Comparison of ENCODE assay signal across 15 cellular contexts in the genomic region with DNA sequence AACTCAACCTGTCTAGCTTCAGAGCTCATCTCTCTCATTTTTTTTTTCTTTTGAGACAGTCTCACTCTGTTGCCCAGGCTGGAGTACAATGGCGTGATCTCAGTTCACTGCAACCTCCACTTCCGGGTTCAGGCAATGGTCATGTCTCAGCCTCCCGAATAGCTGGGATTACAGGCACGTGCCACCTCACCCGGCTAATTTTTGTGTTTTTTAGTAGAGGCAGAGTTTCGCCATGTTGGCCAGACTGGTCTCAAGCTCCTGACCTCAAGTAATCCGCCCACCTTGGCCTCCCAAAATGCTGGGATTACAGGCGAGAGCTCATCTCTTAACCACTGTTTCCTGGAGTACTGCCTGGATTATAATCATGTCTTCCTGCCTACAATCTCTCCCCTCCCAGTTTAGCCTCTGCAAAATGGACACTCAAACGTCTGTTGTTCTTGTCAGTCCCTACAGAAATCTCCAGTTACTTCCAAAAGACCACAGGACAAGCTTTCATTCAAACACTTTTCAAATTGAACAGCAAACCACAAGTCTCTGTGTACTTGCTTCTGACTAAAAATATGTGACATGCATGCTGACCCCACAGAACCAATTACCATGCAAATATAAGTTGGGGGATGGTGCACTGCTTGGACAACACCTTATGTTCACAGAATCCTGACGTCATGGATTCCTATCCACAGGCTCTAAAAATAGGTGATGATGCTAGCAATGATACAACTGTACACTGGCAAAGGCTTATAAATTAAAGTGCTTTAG.
DNase-seq lines count a peak whose midpoint lies in the region; ATAC-seq and TF ChIP-seq lines count a peak whose summit lies in the region.
"Had no signal": no experiment of that assay in that cellular context is flagged by ENCODE, and none has a peak within 500 bp of the region (broad histone marks: within the 10 kb centered on the region; RNA-seq: fewer than 3 reads in every experiment).

No MANE protein-coding gene starts in this region.

- ATAC-seq in GM19043 (IDR thresholded peaks at IDR 0.05; ENCODE audit: low read depth, unreplicated experiment) (peak; percentile 40), HG03575 (IDR thresholded peaks at IDR 0.05; ENCODE audit: extremely low read depth, insufficient number of reproducible peaks, low FRiP score, unreplicated experiment) (peak; percentile 28), HG03196 (IDR thresholded peaks at IDR 0.05; ENCODE audit: unreplicated experiment) (no peak)
- ATAC-seq: right cardiac atrium had no signal

- H3K4me3 Mint-ChIP-seq in Calu3 (ENCODE audit: low read depth, unreplicated experiment), result peak overlapping the region; percentile 42

- H3K27me3 Mint-ChIP-seq in Calu3 (ENCODE audit: unreplicated experiment), result no peaks in the 10 kb centered on the region

- no TSS peak for BruUV-seq in Calu3 (replicated peaks; lab: Mats Ljungman, UMichigan)

- no peaks in the 10 kb centered on the region for H3K9me3 Mint-ChIP-seq in Calu3 (ENCODE audit: low read depth, unreplicated experiment)

- peak overlapping the region; percentile 95 for H3K27ac Mint-ChIP-seq in Calu3 (ENCODE audit: unreplicated experiment)

- H3K36me3 Mint-ChIP-seq in Calu3 (ENCODE audit: insufficient read depth, unreplicated experiment), result peaks cover 6% of the 10 kb centered on the region

- intact Hi-C loops in Calu3 (cut with micrococcal nuclease; ENCODE audit: unreplicated experiment) (no loop called here), posterior cingulate gyrus (cut with DNase I) (no loop called here)

- no peak overlapping the region for H3K4me3 ChIP-seq in choroid plexus epithelial cell (ENCODE audit: low read depth, low read length)
- H3K4me3 ChIP-seq: lung had no signal

- TF ChIP-seq CTCF in Calu3 (IDR thresholded peaks at IDR 0.05; ENCODE audit: unreplicated experiment), result no peak
- no peak for TF ChIP-seq CTCF in choroid plexus epithelial cell (conservative IDR thresholded peaks at IDR 0.05; ENCODE audit: low read depth, low read length)

- peaks cover 42% of the 10 kb centered on the region for H3K4me1 Mint-ChIP-seq in Calu3 (ENCODE audit: low read depth, unreplicated experiment)

- CTCF ChIA-PET in Calu3 (lab: Charles Lee), result interaction anchor here (0.6 kb wide), 2 partner anchors 14 to 260 kb away, joined by 4 to 7 read pairs; no protein-coding TSS in a partner anchor

- peak; percentile 31 for DNase-seq in Calu3
- peak; percentile 42 for DNase-seq in choroid plexus epithelial cell (ENCODE audit: low read depth)
- no peak for DNase-seq in posterior cingulate gyrus
- no peak for DNase-seq in GM19238 (ENCODE audit: insufficient read length, low spot score)
- no peak for DNase-seq in GDM1 (lab: John Stamatoyannopoulos, UW)
- DNase-seq: dermis blood vessel endothelial cell, head of caudate nucleus, KG1, NCI-H446, right cardiac atrium, SW 1271 had no signal

Comparison
In these comparisons a context has a peak if more than half of its experiments do, and no peak if none do; other contexts are left out.
1. DNase-seq: peak in Calu3 (single experiment) and choroid plexus epithelial cell (single experiment); none in posterior cingulate gyrus (0 of 10), GM19238 (single experiment) and GDM1 (single experiment).